ENCODE assay signal across 22 cellular contexts in genomic region chr13:109627649-109628048, GRCh38.
"Had no signal": no experiment of that assay in that cellular context is flagged by ENCODE, and none has a peak within 500 bp of the region (broad histone marks: within the 10 kb centered on the region; RNA-seq: fewer than 3 reads in every experiment).

No MANE protein-coding gene starts in this region.

- FAIRE-seq: colon, kidney had no signal

- ATAC-seq: activated CD8-positive, alpha-beta T cell treated with anti-CD3 and anti-CD28 coated beads, Interleukin-2, amount 10 ng/mL, durations not matched to agents 7 days and 5 days; activated T-cell treated with anti-CD3 and anti-CD28 coated beads, Interleukin-2, amount 50 U/mL, for 4 hours; T-cell had no signal

- H3K4me3 Mint-ChIP-seq: activated CD4-positive, alpha-beta T cell treated with anti-CD3 and anti-CD28 coated beads, Interleukin-2, amount 10 ng/mL, durations not matched to agents 7 days and 5 days; activated CD8-positive, alpha-beta T cell treated with anti-CD3 and anti-CD28 coated beads, Interleukin-2, amount 10 ng/mL, durations not matched to agents 7 days and 5 days; activated T-cell treated with anti-CD3 and anti-CD28 coated beads, Interleukin-2, amount 50 U/mL, for 4 hours; nephron progenitor cell; stimulated activated naive CD8-positive, alpha-beta T cell treated with anti-CD3 and anti-CD28 coated beads, Interleukin-15, Interleukin-2, amounts not matched to agents 100 ng/mL and 50 ng/mL, for 24 hours; T-cell had no signal

- H3K4me1 ChIP-seq: adrenal gland, transverse colon, uterus had no signal

- H3K36me3 Mint-ChIP-seq: T-cell had no signal

- H3K4me3 ChIP-seq: adrenal gland, dorsolateral prefrontal cortex, skin epidermis, transverse colon, uterus had no signal

- H3K27me3 ChIP-seq: adrenal gland, transverse colon, uterus had no signal

- H3K27me3 Mint-ChIP-seq: stimulated activated naive CD8-positive, alpha-beta T cell treated with anti-CD3 and anti-CD28 coated beads, Interleukin-15, Interleukin-2, amounts not matched to agents 100 ng/mL and 50 ng/mL, for 24 hours had no signal

- H3K27ac ChIP-seq: adrenal gland, dorsolateral prefrontal cortex, skin epidermis, transverse colon, uterus had no signal

- H3K9me3 Mint-ChIP-seq: activated CD4-positive, alpha-beta T cell treated with anti-CD3 and anti-CD28 coated beads, Interleukin-2, amount 10 ng/mL, durations not matched to agents 7 days and 5 days; activated T-cell treated with anti-CD3 and anti-CD28 coated beads, Interleukin-2, amount 50 U/mL, for 4 hours; nephron progenitor cell; T-cell had no signal

- H3K27ac Mint-ChIP-seq: activated CD4-positive, alpha-beta T cell treated with anti-CD3 and anti-CD28 coated beads, Interleukin-2, amount 10 ng/mL, durations not matched to agents 7 days and 5 days; activated CD8-positive, alpha-beta T cell treated with anti-CD3 and anti-CD28 coated beads, Interleukin-2, amount 10 ng/mL, durations not matched to agents 7 days and 5 days; nephron progenitor cell; T-cell had no signal

- H3K36me3 ChIP-seq: adrenal gland, transverse colon, uterus had no signal

- DNase-seq: activated CD4-positive, alpha-beta T cell treated with anti-CD3 and anti-CD28 coated beads, Interleukin-2, amount 10 ng/mL, durations not matched to agents 7 days and 5 days; activated CD4-positive, CD25-positive, alpha-beta regulatory T cell; activated CD8-positive, alpha-beta T cell treated with anti-CD3 and anti-CD28 coated beads, Interleukin-2, amount 10 ng/mL, durations not matched to agents 7 days and 5 days; activated effector memory CD4-positive, alpha-beta T cell treated with anti-CD3 and anti-CD28 coated beads, Interleukin-2, amount 50 U/mL, for 16 hours; activated naive CD4-positive, alpha-beta T cell treated with anti-CD3 and anti-CD28 coated beads, Interleukin-2, amount 50 U/mL, for 16 hours; activated T-cell treated with anti-CD3 and anti-CD28 coated beads, Interleukin-2, amount 50 U/mL, for 4 hours; adrenal gland; dorsolateral prefrontal cortex; foreskin melanocyte; head of caudate nucleus; kidney; midbrain; nephron progenitor cell; nucleus accumbens; stimulated activated CD4-positive, alpha-beta T cell treated with anti-CD3 and anti-CD28 coated beads, Interleukin-15, amount 100 ng/mL, for 24 hours; stimulated activated CD4-positive, alpha-beta T cell treated with anti-CD3 and anti-CD28 coated beads, Interleukin-2, amount 100 ng/mL, for 48 hours; T-cell; transverse colon; uterus had no signal

- H3K9me3 ChIP-seq: adrenal gland, transverse colon, uterus had no signal

- H3K4me1 Mint-ChIP-seq: activated CD4-positive, alpha-beta T cell treated with anti-CD3 and anti-CD28 coated beads, Interleukin-2, amount 10 ng/mL, durations not matched to agents 7 days and 5 days; T-cell had no signal
